1 cellular context compared by ENCODE assay signal in genomic region chr12:68259318-68259940, GRCh38.
TF ChIP-seq lines count a peak whose summit lies in the region.

No MANE protein-coding gene starts in this region.

TF ChIP-seq in IMR-90, 13 proteins besides CTCF, POLR2A, EP300 and RAD21 (continued from another document):
- no peak for TF ChIP-seq MXI1 (IDR thresholded peaks at IDR 0.05; ENCODE audit: borderline replicate concordance, low read depth, low read length)
- TF ChIP-seq BHLHE40 (IDR thresholded peaks at IDR 0.05; ENCODE audit: low read depth, low read length) = no peak
- no peak for TF ChIP-seq CEBPB (IDR thresholded peaks at IDR 0.05; ENCODE audit: low read depth, low read length)
- TF ChIP-seq RFX5 (IDR thresholded peaks at IDR 0.05; ENCODE audit: low read depth, low read length) = no peak
- TF ChIP-seq NFE2L2 (IDR thresholded peaks at IDR 0.05; ENCODE audit: low read depth, low read length) = no peak
- no peak for TF ChIP-seq RCOR1 (IDR thresholded peaks at IDR 0.05; ENCODE audit: insufficient replicate concordance, low read length)
- TF ChIP-seq CHD1 (IDR thresholded peaks at IDR 0.05; ENCODE audit: low read depth, low read length) = no peak
- no peak for TF ChIP-seq MAFK (IDR thresholded peaks at IDR 0.05; ENCODE audit: low read depth, low read length)
- no peak for TF ChIP-seq FOS (IDR thresholded peaks at IDR 0.05; ENCODE audit: low read depth, low read length)
